ENCODE assay signal across 24 cellular contexts in genomic region chr9:100591639-100592412, GRCh38. TPM values are rescaled to one million over a fixed set of nuclear protein-coding genes. Genes with fewer than 3 reads are reported as not detected.
"Had no signal": no experiment of that assay in that cellular context is flagged by ENCODE, and none has a peak within 500 bp of the region (broad histone marks: within the 10 kb centered on the region; RNA-seq: fewer than 3 reads in every experiment).

No MANE protein-coding gene starts in this region.

- H3K27ac Mint-ChIP-seq: activated B cell treated with CpG ODN at 0.5 μM for 24 hours; activated CD4-positive, alpha-beta memory T cell treated with anti-CD3 and anti-CD28 coated beads, Interleukin-2, amount 10 ng/mL, durations not matched to agents 7 days and 5 days; activated CD8-positive, alpha-beta memory T cell treated with anti-CD3 and anti-CD28 coated beads, Interleukin-2, amount 10 ng/mL, durations not matched to agents 7 days and 5 days; activated naive CD8-positive, alpha-beta T cell treated with anti-CD3 and anti-CD28 coated beads, Interleukin-2, amount 10 ng/mL, durations not matched to agents 7 days and 5 days; activated T-helper 17 cell treated with anti-CD3 and anti-CD28 coated beads, Interleukin-2, amount 50 U/mL, for 72 hours; immature natural killer cell; memory B cell; stimulated activated naive CD8-positive, alpha-beta T cell treated with anti-CD3 and anti-CD28 coated beads, Interleukin-15, Interleukin-2, amounts not matched to agents 100 ng/mL and 50 ng/mL, for 24 hours had no signal

- H3K4me2 ChIP-seq: SK-N-SH had no signal

- DNase-seq: activated B cell treated with CpG ODN at 0.5 μM for 24 hours; activated CD4-positive, alpha-beta memory T cell treated with anti-CD3 and anti-CD28 coated beads, Interleukin-2, amount 10 ng/mL, durations not matched to agents 7 days and 5 days; activated CD4-positive, alpha-beta T cell treated with anti-CD3 and anti-CD28 coated beads for 4 hours; activated CD8-positive, alpha-beta memory T cell treated with anti-CD3 and anti-CD28 coated beads, Interleukin-2, amount 10 ng/mL, durations not matched to agents 7 days and 5 days; activated naive CD4-positive, alpha-beta T cell treated with Interleukin-2 at 50 U/mL for 16 hours; activated naive CD8-positive, alpha-beta T cell treated with anti-CD3 and anti-CD28 coated beads, Interleukin-2, amount 10 ng/mL, durations not matched to agents 7 days and 5 days; amygdala; body of pancreas; central memory CD4-positive, alpha-beta T cell; colonic mucosa; immature natural killer cell; kidney glomerular epithelial cell; mucosa of descending colon; naive thymus-derived CD8-positive, alpha-beta T cell; SK-N-SH; T-helper 1 cell; T-helper 9 cell; testis; upper lobe of left lung had no signal

- H3K4me1 ChIP-seq: body of pancreas, colonic mucosa, testis, upper lobe of left lung had no signal

- ATAC-seq: activated CD8-positive, alpha-beta memory T cell treated with anti-CD3 and anti-CD28 coated beads, Interleukin-2, amount 10 ng/mL, durations not matched to agents 7 days and 5 days; activated T-helper 17 cell treated with anti-CD3 and anti-CD28 coated beads, Interleukin-2, amount 50 U/mL, for 72 hours; body of pancreas; mucosa of descending colon; naive thymus-derived CD8-positive, alpha-beta T cell had no signal

- H3K4me3 Mint-ChIP-seq: activated B cell treated with CpG ODN at 0.5 μM for 24 hours; activated CD4-positive, alpha-beta memory T cell treated with anti-CD3 and anti-CD28 coated beads, Interleukin-2, amount 10 ng/mL, durations not matched to agents 7 days and 5 days; activated CD8-positive, alpha-beta memory T cell treated with anti-CD3 and anti-CD28 coated beads, Interleukin-2, amount 10 ng/mL, durations not matched to agents 7 days and 5 days; activated naive CD8-positive, alpha-beta T cell treated with anti-CD3 and anti-CD28 coated beads, Interleukin-2, amount 10 ng/mL, durations not matched to agents 7 days and 5 days; activated T-helper 17 cell treated with anti-CD3 and anti-CD28 coated beads, Interleukin-2, amount 50 U/mL, for 72 hours; immature natural killer cell; memory B cell; naive thymus-derived CD8-positive, alpha-beta T cell; stimulated activated naive CD8-positive, alpha-beta T cell treated with anti-CD3 and anti-CD28 coated beads, Interleukin-15, Interleukin-2, amounts not matched to agents 100 ng/mL and 50 ng/mL, for 24 hours had no signal

- H3K36me3 Mint-ChIP-seq: activated CD8-positive, alpha-beta memory T cell treated with anti-CD3 and anti-CD28 coated beads, Interleukin-2, amount 10 ng/mL, durations not matched to agents 7 days and 5 days; activated naive CD8-positive, alpha-beta T cell treated with anti-CD3 and anti-CD28 coated beads, Interleukin-2, amount 10 ng/mL, durations not matched to agents 7 days and 5 days; immature natural killer cell; memory B cell; naive thymus-derived CD8-positive, alpha-beta T cell had no signal

- H3K9me2 ChIP-seq: SK-N-SH had no signal

- H3K9me3 ChIP-seq: body of pancreas, colonic mucosa, mucosa of descending colon, neutrophil, SK-N-SH, testis, upper lobe of left lung had no signal

- H3K4me1 Mint-ChIP-seq: activated B cell treated with CpG ODN at 0.5 μM for 24 hours, immature natural killer cell had no signal

- H3K27ac ChIP-seq: body of pancreas, colonic mucosa, neutrophil, skin epidermis, testis, upper lobe of left lung had no signal

- H3K9ac ChIP-seq: SK-N-SH had no signal

- H3K36me3 ChIP-seq: colonic mucosa, neutrophil, upper lobe of left lung had no signal

- H3K27me3 ChIP-seq: body of pancreas, colonic mucosa, testis, upper lobe of left lung had no signal

- H3K9me3 Mint-ChIP-seq: activated B cell treated with CpG ODN at 0.5 μM for 24 hours; activated CD4-positive, alpha-beta memory T cell treated with anti-CD3 and anti-CD28 coated beads, Interleukin-2, amount 10 ng/mL, durations not matched to agents 7 days and 5 days; activated naive CD8-positive, alpha-beta T cell treated with anti-CD3 and anti-CD28 coated beads, Interleukin-2, amount 10 ng/mL, durations not matched to agents 7 days and 5 days; activated T-helper 17 cell treated with anti-CD3 and anti-CD28 coated beads, Interleukin-2, amount 50 U/mL, for 72 hours; immature natural killer cell; memory B cell; naive thymus-derived CD8-positive, alpha-beta T cell; stimulated activated naive CD8-positive, alpha-beta T cell treated with anti-CD3 and anti-CD28 coated beads, Interleukin-15, Interleukin-2, amounts not matched to agents 100 ng/mL and 50 ng/mL, for 24 hours had no signal

- H3K27me3 Mint-ChIP-seq: activated B cell treated with CpG ODN at 0.5 μM for 24 hours; activated T-helper 17 cell treated with anti-CD3 and anti-CD28 coated beads, Interleukin-2, amount 50 U/mL, for 72 hours; memory B cell; naive thymus-derived CD8-positive, alpha-beta T cell had no signal

- H3K4me3 ChIP-seq: body of pancreas, colonic mucosa, mucosa of descending colon, skin epidermis, testis, upper lobe of left lung had no signal

RNA-seq across cellular contexts. Expression of gene CAVIN4, which starts 13.9 kb away (rescaled TPM):
- polyA plus RNA-seq: immature natural killer cell; naive thymus-derived CD8-positive, alpha-beta T cell had no signal
